1 cellular context compared by ENCODE assay signal in the genomic region with DNA sequence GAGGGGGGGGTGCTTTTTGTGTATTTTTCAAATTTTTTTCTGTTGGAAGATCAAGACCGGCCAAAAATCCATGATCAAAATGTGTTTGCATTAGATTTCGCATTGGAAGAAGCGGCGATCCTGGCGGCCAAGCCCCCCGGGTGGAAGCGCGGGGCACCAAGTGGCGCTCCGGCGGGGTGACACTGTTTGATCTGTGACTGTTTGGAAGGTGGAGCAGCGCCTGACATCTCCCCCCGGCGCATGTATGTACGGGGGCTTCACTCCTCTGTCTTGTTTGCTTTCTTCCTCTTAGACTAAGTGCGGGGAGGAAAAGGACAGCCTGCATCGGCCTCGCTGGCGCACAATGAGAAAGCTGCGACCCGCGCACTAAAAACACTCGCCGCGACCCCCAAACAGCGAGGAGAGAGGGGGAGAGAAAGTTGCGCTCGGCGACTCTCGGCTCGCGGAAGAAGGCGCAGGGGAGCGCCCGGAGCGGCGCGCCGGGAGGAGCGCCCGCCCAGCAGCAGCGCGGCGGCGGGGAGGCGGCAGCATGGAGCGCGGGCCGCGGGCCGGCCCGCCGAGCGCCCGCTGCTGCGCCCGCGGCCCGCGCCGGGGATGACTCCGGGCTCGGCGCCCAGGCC.
TF ChIP-seq lines count a peak whose summit lies in the region.

No MANE protein-coding gene starts in this region.

TF ChIP-seq in HepG2, 621 proteins besides CTCF, POLR2A, EP300 and RAD21 (continued from another document and continues in another):
- TF ChIP-seq PPARG (CRISPR knock-in tag; conservative IDR thresholded peaks at IDR 0.05) (no peak), KLF11 (CRISPR knock-in tag; IDR thresholded peaks at IDR 0.05) (no peak), ZNF839 (CRISPR knock-in tag; IDR thresholded peaks at IDR 0.05; ENCODE audit: borderline replicate concordance) (no peak), KMT2A (CRISPR knock-in tag; IDR thresholded peaks at IDR 0.05) (0 out of 2 replicates have a peak, but pooled peaks have one; percentile 37), PITX1 (CRISPR knock-in tag; IDR thresholded peaks at IDR 0.05) (no peak; the same call in 1 of the 2 replicates), ZNF724P (CRISPR knock-in tag; IDR thresholded peaks at IDR 0.05; ENCODE audit: borderline replicate concordance) (no peak), AGO1 (IDR thresholded peaks at IDR 0.05; ENCODE audit: low read depth, low read length, poor library complexity, severe bottlenecking) (no peak), AHR (CRISPR knock-in tag; IDR thresholded peaks at IDR 0.05) (0 out of 2 replicates have a peak, but pooled peaks have one; percentile 30), KDM1A (CRISPR knock-in tag; IDR thresholded peaks at IDR 0.05) (no peak), SNRNP70 (IDR thresholded peaks at IDR 0.05; ENCODE audit: low read depth, low read length) (no peak), AGO2 (optimal IDR thresholded peaks at IDR 0.05; ENCODE audit: low read depth, low read length) (no peak), ZBTB8A (CRISPR knock-in tag; IDR thresholded peaks at IDR 0.05; ENCODE audit: borderline replicate concordance, low read depth) (no peak), ZNF552 (CRISPR knock-in tag; IDR thresholded peaks at IDR 0.05; ENCODE audit: borderline replicate concordance) (no peak), THAP11 (CRISPR knock-in tag; IDR thresholded peaks at IDR 0.05) (no peak), ZNF776 (CRISPR knock-in tag; IDR thresholded peaks at IDR 0.05) (no peak), IKZF1 (IDR thresholded peaks at IDR 0.05) (no peak), ZNF703 (CRISPR knock-in tag; IDR thresholded peaks at IDR 0.05; ENCODE audit: borderline replicate concordance) (no peak), ZNF891 (CRISPR knock-in tag; IDR thresholded peaks at IDR 0.05) (no peak), YEATS4 (CRISPR knock-in tag; IDR thresholded peaks at IDR 0.05; ENCODE audit: borderline replicate concordance) (0 out of 2 replicates have a peak, but pooled peaks have one; percentile 9), ESRRA (CRISPR knock-in tag; IDR thresholded peaks at IDR 0.05; ENCODE audit: low read depth) (no peak), KAT7 (CRISPR knock-in tag; IDR thresholded peaks at IDR 0.05; ENCODE audit: borderline replicate concordance) (no peak), GFI1 (CRISPR knock-in tag; IDR thresholded peaks at IDR 0.05; ENCODE audit: borderline replicate concordance) (no peak), REXO4 (CRISPR knock-in tag; IDR thresholded peaks at IDR 0.05; ENCODE audit: borderline replicate concordance) (no peak), KMT2B (CRISPR knock-in tag; IDR thresholded peaks at IDR 0.05) (no peak), HNRNPH1 (optimal IDR thresholded peaks at IDR 0.05; ENCODE audit: low read depth, low read length) (no peak), POLR2G (IDR thresholded peaks at IDR 0.05; ENCODE audit: low read depth, low read length) (no peak), ZFP62 (CRISPR knock-in tag; IDR thresholded peaks at IDR 0.05) (no peak), HOXA9 (CRISPR knock-in tag; IDR thresholded peaks at IDR 0.05; ENCODE audit: borderline replicate concordance) (no peak), ZNF446 (CRISPR knock-in tag; IDR thresholded peaks at IDR 0.05) (no peak), ZNF18 (CRISPR knock-in tag; IDR thresholded peaks at IDR 0.05; ENCODE audit: insufficient replicate concordance) (no peak), NCOA2 (CRISPR knock-in tag; IDR thresholded peaks at IDR 0.05) (no peak)
- TF ChIP-seq, protein P1, sequence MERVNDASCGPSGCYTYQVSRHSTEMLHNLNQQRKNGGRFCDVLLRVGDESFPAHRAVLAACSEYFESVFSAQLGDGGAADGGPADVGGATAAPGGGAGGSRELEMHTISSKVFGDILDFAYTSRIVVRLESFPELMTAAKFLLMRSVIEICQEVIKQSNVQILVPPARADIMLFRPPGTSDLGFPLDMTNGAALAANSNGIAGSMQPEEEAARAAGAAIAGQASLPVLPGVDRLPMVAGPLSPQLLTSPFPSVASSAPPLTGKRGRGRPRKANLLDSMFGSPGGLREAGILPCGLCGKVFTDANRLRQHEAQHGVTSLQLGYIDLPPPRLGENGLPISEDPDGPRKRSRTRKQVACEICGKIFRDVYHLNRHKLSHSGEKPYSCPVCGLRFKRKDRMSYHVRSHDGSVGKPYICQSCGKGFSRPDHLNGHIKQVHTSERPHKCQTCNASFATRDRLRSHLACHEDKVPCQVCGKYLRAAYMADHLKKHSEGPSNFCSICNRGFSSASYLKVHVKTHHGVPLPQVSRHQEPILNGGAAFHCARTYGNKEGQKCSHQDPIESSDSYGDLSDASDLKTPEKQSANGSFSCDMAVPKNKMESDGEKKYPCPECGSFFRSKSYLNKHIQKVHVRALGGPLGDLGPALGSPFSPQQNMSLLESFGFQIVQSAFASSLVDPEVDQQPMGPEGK (CRISPR knock-in tag; IDR thresholded peaks at IDR 0.05) = peak; percentile 58
- TF ChIP-seq, protein P2, sequence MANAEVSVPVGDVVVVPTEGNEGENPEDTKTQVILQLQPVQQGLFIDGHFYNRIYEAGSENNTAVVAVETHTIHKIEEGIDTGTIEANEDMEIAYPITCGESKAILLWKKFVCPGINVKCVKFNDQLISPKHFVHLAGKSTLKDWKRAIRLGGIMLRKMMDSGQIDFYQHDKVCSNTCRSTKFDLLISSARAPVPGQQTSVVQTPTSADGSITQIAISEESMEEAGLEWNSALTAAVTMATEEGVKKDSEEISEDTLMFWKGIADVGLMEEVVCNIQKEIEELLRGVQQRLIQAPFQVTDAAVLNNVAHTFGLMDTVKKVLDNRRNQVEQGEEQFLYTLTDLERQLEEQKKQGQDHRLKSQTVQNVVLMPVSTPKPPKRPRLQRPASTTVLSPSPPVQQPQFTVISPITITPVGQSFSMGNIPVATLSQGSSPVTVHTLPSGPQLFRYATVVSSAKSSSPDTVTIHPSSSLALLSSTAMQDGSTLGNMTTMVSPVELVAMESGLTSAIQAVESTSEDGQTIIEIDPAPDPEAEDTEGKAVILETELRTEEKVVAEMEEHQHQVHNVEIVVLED (CRISPR knock-in tag; IDR thresholded peaks at IDR 0.05; ENCODE audit: borderline replicate concordance) = no peak
- TF ChIP-seq, protein P3, sequence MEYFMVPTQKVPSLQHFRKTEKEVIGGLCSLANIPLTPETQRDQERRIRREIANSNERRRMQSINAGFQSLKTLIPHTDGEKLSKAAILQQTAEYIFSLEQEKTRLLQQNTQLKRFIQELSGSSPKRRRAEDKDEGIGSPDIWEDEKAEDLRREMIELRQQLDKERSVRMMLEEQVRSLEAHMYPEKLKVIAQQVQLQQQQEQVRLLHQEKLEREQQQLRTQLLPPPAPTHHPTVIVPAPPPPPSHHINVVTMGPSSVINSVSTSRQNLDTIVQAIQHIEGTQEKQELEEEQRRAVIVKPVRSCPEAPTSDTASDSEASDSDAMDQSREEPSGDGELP (IDR thresholded peaks at IDR 0.05; ENCODE audit: borderline replicate concordance, low read depth) = no peak
- TF ChIP-seq, protein P4, sequence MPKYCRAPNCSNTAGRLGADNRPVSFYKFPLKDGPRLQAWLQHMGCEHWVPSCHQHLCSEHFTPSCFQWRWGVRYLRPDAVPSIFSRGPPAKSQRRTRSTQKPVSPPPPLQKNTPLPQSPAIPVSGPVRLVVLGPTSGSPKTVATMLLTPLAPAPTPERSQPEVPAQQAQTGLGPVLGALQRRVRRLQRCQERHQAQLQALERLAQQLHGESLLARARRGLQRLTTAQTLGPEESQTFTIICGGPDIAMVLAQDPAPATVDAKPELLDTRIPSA (CRISPR knock-in tag; IDR thresholded peaks at IDR 0.05; ENCODE audit: borderline replicate concordance) = no peak
- TF ChIP-seq, protein P5, sequence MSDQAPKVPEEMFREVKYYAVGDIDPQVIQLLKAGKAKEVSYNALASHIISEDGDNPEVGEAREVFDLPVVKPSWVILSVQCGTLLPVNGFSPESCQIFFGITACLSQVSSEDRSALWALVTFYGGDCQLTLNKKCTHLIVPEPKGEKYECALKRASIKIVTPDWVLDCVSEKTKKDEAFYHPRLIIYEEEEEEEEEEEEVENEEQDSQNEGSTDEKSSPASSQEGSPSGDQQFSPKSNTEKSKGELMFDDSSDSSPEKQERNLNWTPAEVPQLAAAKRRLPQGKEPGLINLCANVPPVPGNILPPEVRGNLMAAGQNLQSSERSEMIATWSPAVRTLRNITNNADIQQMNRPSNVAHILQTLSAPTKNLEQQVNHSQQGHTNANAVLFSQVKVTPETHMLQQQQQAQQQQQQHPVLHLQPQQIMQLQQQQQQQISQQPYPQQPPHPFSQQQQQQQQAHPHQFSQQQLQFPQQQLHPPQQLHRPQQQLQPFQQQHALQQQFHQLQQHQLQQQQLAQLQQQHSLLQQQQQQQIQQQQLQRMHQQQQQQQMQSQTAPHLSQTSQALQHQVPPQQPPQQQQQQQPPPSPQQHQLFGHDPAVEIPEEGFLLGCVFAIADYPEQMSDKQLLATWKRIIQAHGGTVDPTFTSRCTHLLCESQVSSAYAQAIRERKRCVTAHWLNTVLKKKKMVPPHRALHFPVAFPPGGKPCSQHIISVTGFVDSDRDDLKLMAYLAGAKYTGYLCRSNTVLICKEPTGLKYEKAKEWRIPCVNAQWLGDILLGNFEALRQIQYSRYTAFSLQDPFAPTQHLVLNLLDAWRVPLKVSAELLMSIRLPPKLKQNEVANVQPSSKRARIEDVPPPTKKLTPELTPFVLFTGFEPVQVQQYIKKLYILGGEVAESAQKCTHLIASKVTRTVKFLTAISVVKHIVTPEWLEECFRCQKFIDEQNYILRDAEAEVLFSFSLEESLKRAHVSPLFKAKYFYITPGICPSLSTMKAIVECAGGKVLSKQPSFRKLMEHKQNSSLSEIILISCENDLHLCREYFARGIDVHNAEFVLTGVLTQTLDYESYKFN (CRISPR knock-in tag; conservative IDR thresholded peaks at IDR 0.05) = no peak
- TF ChIP-seq, protein P6, sequence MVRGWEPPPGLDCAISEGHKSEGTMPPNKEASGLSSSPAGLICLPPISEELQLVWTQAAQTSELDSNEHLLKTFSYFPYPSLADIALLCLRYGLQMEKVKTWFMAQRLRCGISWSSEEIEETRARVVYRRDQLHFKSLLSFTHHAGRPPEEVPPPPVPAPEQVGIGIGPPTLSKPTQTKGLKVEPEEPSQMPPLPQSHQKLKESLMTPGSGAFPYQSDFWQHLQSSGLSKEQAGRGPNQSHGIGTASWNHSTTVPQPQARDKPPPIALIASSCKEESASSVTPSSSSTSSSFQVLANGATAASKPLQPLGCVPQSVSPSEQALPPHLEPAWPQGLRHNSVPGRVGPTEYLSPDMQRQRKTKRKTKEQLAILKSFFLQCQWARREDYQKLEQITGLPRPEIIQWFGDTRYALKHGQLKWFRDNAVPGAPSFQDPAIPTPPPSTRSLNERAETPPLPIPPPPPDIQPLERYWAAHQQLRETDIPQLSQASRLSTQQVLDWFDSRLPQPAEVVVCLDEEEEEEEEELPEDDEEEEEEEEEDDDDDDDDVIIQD (CRISPR knock-in tag; IDR thresholded peaks at IDR 0.05; ENCODE audit: low read depth) = no peak
- TF ChIP-seq, protein P7, sequence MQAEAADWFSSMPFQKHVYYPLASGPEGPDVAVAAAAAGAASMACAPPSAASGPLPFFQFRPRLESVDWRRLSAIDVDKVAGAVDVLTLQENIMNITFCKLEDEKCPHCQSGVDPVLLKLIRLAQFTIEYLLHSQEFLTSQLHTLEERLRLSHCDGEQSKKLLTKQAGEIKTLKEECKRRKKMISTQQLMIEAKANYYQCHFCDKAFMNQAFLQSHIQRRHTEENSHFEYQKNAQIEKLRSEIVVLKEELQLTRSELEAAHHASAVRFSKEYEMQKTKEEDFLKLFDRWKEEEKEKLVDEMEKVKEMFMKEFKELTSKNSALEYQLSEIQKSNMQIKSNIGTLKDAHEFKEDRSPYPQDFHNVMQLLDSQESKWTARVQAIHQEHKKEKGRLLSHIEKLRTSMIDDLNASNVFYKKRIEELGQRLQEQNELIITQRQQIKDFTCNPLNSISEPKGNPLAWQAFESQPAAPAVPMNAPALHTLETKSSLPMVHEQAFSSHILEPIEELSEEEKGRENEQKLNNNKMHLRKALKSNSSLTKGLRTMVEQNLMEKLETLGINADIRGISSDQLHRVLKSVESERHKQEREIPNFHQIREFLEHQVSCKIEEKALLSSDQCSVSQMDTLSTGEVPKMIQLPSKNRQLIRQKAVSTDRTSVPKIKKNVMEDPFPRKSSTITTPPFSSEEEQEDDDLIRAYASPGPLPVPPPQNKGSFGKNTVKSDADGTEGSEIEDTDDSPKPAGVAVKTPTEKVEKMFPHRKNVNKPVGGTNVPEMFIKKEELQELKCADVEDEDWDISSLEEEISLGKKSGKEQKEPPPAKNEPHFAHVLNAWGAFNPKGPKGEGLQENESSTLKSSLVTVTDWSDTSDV (CRISPR knock-in tag; IDR thresholded peaks at IDR 0.05) = no peak
